ENCODE assay signal across 30 cellular contexts in genomic region chr9:92159058-92159457, GRCh38.
"Had no signal": no experiment of that assay in that cellular context is flagged by ENCODE, and none has a peak within 500 bp of the region (broad histone marks: within the 10 kb centered on the region; RNA-seq: fewer than 3 reads in every experiment).

No MANE protein-coding gene starts in this region.

- H3K9me3 ChIP-seq: esophagus muscularis mucosa, gastrocnemius medialis had no signal

- H3K27me3 ChIP-seq: brain microvascular endothelial cell, esophagus muscularis mucosa, foreskin keratinocyte, gastrocnemius medialis had no signal

- H3K4me3 ChIP-seq: esophagus muscularis mucosa, gastrocnemius medialis had no signal

- H3K4me1 ChIP-seq: foreskin keratinocyte, gastrocnemius medialis had no signal

- ATAC-seq: activated CD4-positive, CD25-positive, alpha-beta regulatory T cell treated with anti-CD3 and anti-CD28 coated beads, Interleukin-2, amount 50 U/mL, for 24 hours; activated CD8-positive, alpha-beta T cell treated with anti-CD3 and anti-CD28 coated beads for 36 hours; activated T-cell treated with anti-CD3 and anti-CD28 coated beads, Interleukin-2, amount 50 U/mL, for 4 hours; activated T-helper 17 cell treated with anti-CD3 and anti-CD28 coated beads, Interleukin-2, amount 50 U/mL, for 72 hours; foreskin keratinocyte; gastrocnemius medialis; T-helper 17 cell had no signal

- H3K9me3 Mint-ChIP-seq: activated CD8-positive, alpha-beta T cell treated with anti-CD3 and anti-CD28 coated beads for 36 hours; activated T-cell treated with anti-CD3 and anti-CD28 coated beads, Interleukin-2, amount 50 U/mL, for 4 hours; activated T-helper 17 cell treated with anti-CD3 and anti-CD28 coated beads, Interleukin-2, amount 50 U/mL, for 72 hours; endodermal cell; T-helper 2 cell treated with Interferon-gamma antibody and Interleukin-4, amounts not matched to agents 5 μg/mL and 100 μg/mL, for 36 hours had no signal

- H3K27ac Mint-ChIP-seq: activated B cell treated with CpG ODN at 0.5 μM for 24 hours; activated CD8-positive, alpha-beta T cell treated with anti-CD3 and anti-CD28 coated beads for 36 hours; activated naive CD8-positive, alpha-beta T cell; activated T-helper 17 cell treated with anti-CD3 and anti-CD28 coated beads, Interleukin-2, amount 50 U/mL, for 72 hours; endodermal cell; T-helper 17 cell; T-helper 2 cell treated with Interferon-gamma antibody and Interleukin-4, amounts not matched to agents 5 μg/mL and 100 μg/mL, for 36 hours had no signal

- H3K36me3 ChIP-seq: brain microvascular endothelial cell, esophagus muscularis mucosa, gastrocnemius medialis, WERI-Rb-1 had no signal

- H3K36me3 Mint-ChIP-seq: activated naive CD8-positive, alpha-beta T cell had no signal

- H3K4me3 Mint-ChIP-seq: activated B cell treated with CpG ODN at 0.5 μM for 24 hours; activated CD8-positive, alpha-beta T cell treated with anti-CD3 and anti-CD28 coated beads for 36 hours; activated naive CD8-positive, alpha-beta T cell; activated T-cell treated with anti-CD3 and anti-CD28 coated beads, Interleukin-2, amount 50 U/mL, for 4 hours; activated T-helper 17 cell treated with anti-CD3 and anti-CD28 coated beads, Interleukin-2, amount 50 U/mL, for 72 hours; central memory CD8-positive, alpha-beta T cell; endodermal cell; T-helper 17 cell; T-helper 2 cell treated with Interferon-gamma antibody and Interleukin-4, amounts not matched to agents 5 μg/mL and 100 μg/mL, for 36 hours had no signal

- H3K27ac ChIP-seq: brain microvascular endothelial cell, esophagus muscularis mucosa, foreskin keratinocyte, gastrocnemius medialis, WERI-Rb-1 had no signal

- DNase-seq: activated B cell treated with CpG ODN at 0.5 μM for 24 hours; activated CD4-positive, alpha-beta T cell treated with anti-CD3 and anti-CD28 coated beads for 48 hours; activated CD4-positive, alpha-beta T cell treated with anti-CD3 and anti-CD28 coated beads, Interleukin-2, amount 50 U/mL, for 1 hour; activated CD4-positive, alpha-beta T cell treated with anti-CD3 and anti-CD28 coated beads, Interleukin-2, amount 50 U/mL, for 48 hours; activated CD8-positive, alpha-beta memory T cell treated with anti-CD3 and anti-CD28 coated beads for 24 hours; activated CD8-positive, alpha-beta T cell treated with anti-CD3 and anti-CD28 coated beads for 36 hours; activated effector memory CD4-positive, alpha-beta T cell treated with Interleukin-2 at 50 U/mL for 16 hours; activated gamma-delta T cell treated with Interleukin-2 at 50 U/mL for 16 hours; activated naive CD4-positive, alpha-beta T cell treated with anti-CD3 and anti-CD28 coated beads, Interleukin-2, amount 50 U/mL, for 16 hours; activated naive CD4-positive, alpha-beta T cell treated with Interleukin-2 at 50 U/mL for 16 hours; activated T-cell treated with anti-CD3 and anti-CD28 coated beads, Interleukin-2, amount 50 U/mL, for 4 hours; amniotic stem cell; anterior cingulate cortex; brain microvascular endothelial cell; effector memory CD4-positive, alpha-beta T cell; erythroblast; foreskin keratinocyte; gastrocnemius medialis; glutamatergic neuron; T-helper 1 cell; T-helper 17 cell; T1000; WERI-Rb-1 had no signal

- H3K4me1 Mint-ChIP-seq: activated B cell treated with CpG ODN at 0.5 μM for 24 hours; activated T-helper 17 cell treated with anti-CD3 and anti-CD28 coated beads, Interleukin-2, amount 50 U/mL, for 72 hours; central memory CD8-positive, alpha-beta T cell; endodermal cell; T-helper 17 cell had no signal
